ENCODE assay signal across 21 cellular contexts in the genomic region with DNA sequence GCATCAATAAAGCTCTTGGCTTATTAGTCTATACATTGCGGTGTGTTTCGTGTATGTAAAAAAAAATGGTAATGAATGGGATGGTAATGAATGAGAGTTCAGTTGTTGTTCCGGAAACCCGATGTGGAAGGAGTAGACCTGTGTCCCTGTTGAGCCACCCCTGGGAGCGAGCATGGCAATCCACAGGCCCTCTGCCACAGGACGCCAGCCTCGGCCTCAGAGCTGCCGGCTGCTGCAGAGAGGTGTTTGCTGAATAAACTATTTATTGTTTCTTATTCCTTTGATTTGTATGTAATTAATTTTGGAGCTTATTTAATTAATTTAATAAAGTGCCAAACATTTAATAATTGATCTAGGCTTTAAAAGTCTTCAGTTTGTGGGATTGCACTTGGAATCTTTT. TPM values are rescaled to one million over a fixed set of nuclear protein-coding genes. Genes with fewer than 3 reads are reported as not detected.
DNase-seq lines count a peak whose midpoint lies in the region; ATAC-seq, FAIRE-seq and TF ChIP-seq lines count a peak whose summit lies in the region.
"Had no signal": no experiment of that assay in that cellular context is flagged by ENCODE, and none has a peak within 500 bp of the region (broad histone marks: within the 10 kb centered on the region; RNA-seq: fewer than 3 reads in every experiment).

No MANE protein-coding gene starts in this region.

- TF ChIP-seq CTCF in K562 (IDR thresholded peaks at IDR 0.05 in 2 of 3, conservative IDR thresholded peaks at IDR 0.05 in 1 of 3; ENCODE audit: insufficient read depth in 2 of 3, low read depth in 1 of 3, low read length in 3 of 3), result no peak
- no peak for TF ChIP-seq CTCF in osteoblast (IDR thresholded peaks at IDR 0.05; ENCODE audit: extremely low read depth, low read depth, low read length)
- no peak for TF ChIP-seq CTCF in endodermal cell (conservative IDR thresholded peaks at IDR 0.05)

- H3K27me3 ChIP-seq in GM23248 (replicated peaks; ENCODE audit: insufficient read depth), result no peaks in the 10 kb centered on the region
- no peaks in the 10 kb centered on the region for H3K27me3 ChIP-seq in K562 (ENCODE audit: control insufficient read depth in 2 of 2, insufficient read depth in 2 of 2, low read length in 2 of 2)
- H3K27me3 ChIP-seq in osteoblast (ENCODE audit: insufficient read depth, low read length), result no peaks in the 10 kb centered on the region
- H3K27me3 ChIP-seq in endodermal cell (ENCODE audit: control insufficient read depth, insufficient read depth, low read length, poor library complexity, severe bottlenecking), result no peaks in the 10 kb centered on the region
- H3K27me3 ChIP-seq: SJCRH30 had no signal

- no peaks in the 10 kb centered on the region for H3K9me1 ChIP-seq in K562 (ENCODE audit: control insufficient read depth, insufficient read depth, low read length)

- peaks cover 54% of the 10 kb centered on the region for H3K79me2 ChIP-seq in GM23248 (ENCODE audit: insufficient read depth)
- peaks cover 34% of the 10 kb centered on the region for H3K79me2 ChIP-seq in K562 (ENCODE audit: control insufficient read depth, insufficient read depth, low read length)
- H3K79me2 ChIP-seq in osteoblast (ENCODE audit: insufficient read depth, low read length), result peaks cover 46% of the 10 kb centered on the region

- FAIRE-seq in K562 (lab: Jason Lieb, UNC), result no peak
- FAIRE-seq: A204.1, GM12891, GM19239 had no signal

- no peak overlapping the region for H3K4me2 ChIP-seq in GM23248 (ENCODE audit: unreplicated experiment)
- H3K4me2 ChIP-seq in K562 (ENCODE audit: insufficient read depth, low read length), result no peak overlapping the region
- no peak overlapping the region for H3K4me2 ChIP-seq in osteoblast (ENCODE audit: insufficient read depth, low read length)

- BruUV-seq in K562 (replicated peaks; lab: Mats Ljungman, UMichigan), result no TSS peak

- no peaks in the 10 kb centered on the region for H4K20me1 ChIP-seq in GM23248 (ENCODE audit: insufficient read depth)
- H4K20me1 ChIP-seq in K562 (replicated peaks; ENCODE audit: control insufficient read depth, insufficient read depth, low read length), result peaks cover 9% of the 10 kb centered on the region
- H4K20me1 ChIP-seq in osteoblast (ENCODE audit: insufficient read depth, low read length), result peaks cover 47% of the 10 kb centered on the region

- no peak for DNase-seq in activated CD4-positive, alpha-beta memory T cell treated with anti-CD3 and anti-CD28 coated beads for 36 hours
- no peak for DNase-seq in activated CD4-positive, alpha-beta memory T cell treated with anti-CD3 and anti-CD28 coated beads, Interleukin-2, amount 10 ng/mL, durations not matched to agents 7 days and 5 days
- DNase-seq in GM23248 (no peak), K562 (ENCODE audit: extremely low read depth in 1 of 4, low spot score in 3 of 4) (no peak), osteoblast (ENCODE audit: insufficient read length, low spot score, missing footprints) (no peak), endodermal cell (no peak), NCI-H1694 (lab: John Stamatoyannopoulos, UW) (no peak)
- DNase-seq in activated CD4-positive, alpha-beta T cell treated with anti-CD3 and anti-CD28 coated beads, Interleukin-2, amount 10 ng/mL, durations not matched to agents 7 days and 5 days, result no peak
- DNase-seq: Calu3; CD8-positive, alpha-beta T cell; GOT3; NCI-H187; NCI-H2107; NCI-H524 treated with DMSO at 0.1 percent for 48 hours; PC-3; RPMI8226; SJCRH30 had no signal

- H3K27ac ChIP-seq in GM23248 (peak overlapping the region; percentile 11; the same call in 1 of the 2 replicates), K562 (ENCODE audit: extremely low read depth, low read depth, low read length) (no peak overlapping the region), osteoblast (ENCODE audit: low read depth, low read length) (peak overlapping the region; percentile 37), endodermal cell (ENCODE audit: low read depth, low read length) (no peak overlapping the region)
- H3K27ac ChIP-seq: SJCRH30 had no signal

- 0 out of 2 replicates have a peak overlapping the region, but pooled peaks have one; percentile 16 for H3K9ac ChIP-seq in GM23248
- no peak overlapping the region for H3K9ac ChIP-seq in K562 (ENCODE audit: insufficient read depth in 1 of 2, low read depth in 2 of 2, low read length in 2 of 2)
- H3K9ac ChIP-seq in endodermal cell (ENCODE audit: extremely low read depth, low read length, poor library complexity, severe bottlenecking), result no peak overlapping the region

- H3K4me1 ChIP-seq in GM23248 (ENCODE audit: insufficient read depth) (no peaks in the 10 kb centered on the region), K562 (replicated peaks in 1 of 2; ENCODE audit: control insufficient read depth in 2 of 2, insufficient read depth in 2 of 2, low read length in 2 of 2) (peaks cover 1 to 4% of the 10 kb centered on the region in 2 experiments; a peak in 4 of 5 replicates), osteoblast (ENCODE audit: insufficient read depth, low read length) (peaks cover 9% of the 10 kb centered on the region), endodermal cell (ENCODE audit: control insufficient read depth, insufficient read depth, low read length) (no peaks in the 10 kb centered on the region)
- H3K4me1 ChIP-seq: SJCRH30 had no signal

- no peak for TF ChIP-seq POLR2A in K562 (conservative IDR thresholded peaks at IDR 0.05)

- ATAC-seq in K562, result no peak; the same call in 2 of the 3 replicates
- ATAC-seq: CD8-positive, alpha-beta T cell; PC-3 had no signal

- H3K4me3 ChIP-seq in GM23248 (no peak overlapping the region), K562 (no peak overlapping the region), osteoblast (ENCODE audit: insufficient read depth, low read length) (no peak overlapping the region), endodermal cell (ENCODE audit: low read length) (no peak overlapping the region)
- H3K4me3 ChIP-seq: SJCRH30 had no signal

- no peak overlapping the region for H2AFZ ChIP-seq in GM23248
- H2AFZ ChIP-seq in K562 (ENCODE audit: low read depth, low read length), result no peak overlapping the region
- H2AFZ ChIP-seq in osteoblast (ENCODE audit: low read length), result no peak overlapping the region

- TF ChIP-seq RAD21 in K562 (CRISPR knock-in tag; conservative IDR thresholded peaks at IDR 0.05 in 1 of 2, IDR thresholded peaks at IDR 0.05 in 1 of 2), result no peak

- peaks cover 21% of the 10 kb centered on the region for H3K4me1 Mint-ChIP-seq in activated CD4-positive, alpha-beta memory T cell treated with anti-CD3 and anti-CD28 coated beads for 36 hours (ENCODE audit: low read depth)
- peaks cover 28% of the 10 kb centered on the region for H3K4me1 Mint-ChIP-seq in activated CD4-positive, alpha-beta memory T cell treated with anti-CD3 and anti-CD28 coated beads, Interleukin-2, amount 10 ng/mL, durations not matched to agents 7 days and 5 days
- H3K4me1 Mint-ChIP-seq in endodermal cell, result peaks cover 7% of the 10 kb centered on the region
- H3K4me1 Mint-ChIP-seq in activated CD4-positive, alpha-beta T cell treated with anti-CD3 and anti-CD28 coated beads, Interleukin-2, amount 10 ng/mL, durations not matched to agents 7 days and 5 days, result peaks cover 31% of the 10 kb centered on the region

- H3K4me3 Mint-ChIP-seq in activated CD4-positive, alpha-beta memory T cell treated with anti-CD3 and anti-CD28 coated beads for 36 hours, result no peak overlapping the region
- H3K4me3 Mint-ChIP-seq in activated CD4-positive, alpha-beta memory T cell treated with anti-CD3 and anti-CD28 coated beads, Interleukin-2, amount 10 ng/mL, durations not matched to agents 7 days and 5 days, result no peak overlapping the region
- H3K4me3 Mint-ChIP-seq in endodermal cell, result no peak overlapping the region
- no peak overlapping the region for H3K4me3 Mint-ChIP-seq in activated CD4-positive, alpha-beta T cell treated with anti-CD3 and anti-CD28 coated beads, Interleukin-2, amount 10 ng/mL, durations not matched to agents 7 days and 5 days
- H3K4me3 Mint-ChIP-seq: CD8-positive, alpha-beta T cell had no signal

- H3K36me3 ChIP-seq in GM23248 (ENCODE audit: low read depth), result peaks cover 54% of the 10 kb centered on the region
- H3K36me3 ChIP-seq in K562 (ENCODE audit: control insufficient read depth, insufficient read depth, low read length), result peaks cover 92% of the 10 kb centered on the region
- peaks cover 85% of the 10 kb centered on the region for H3K36me3 ChIP-seq in osteoblast (ENCODE audit: insufficient read depth, low read length)
- H3K36me3 ChIP-seq in endodermal cell (ENCODE audit: control insufficient read depth, insufficient read depth, low read length), result peaks cover 66% of the 10 kb centered on the region

- POLR2A ChIA-PET in activated CD4-positive, alpha-beta memory T cell treated with anti-CD3 and anti-CD28 coated beads for 36 hours (lab: Charles Lee), result interaction anchor here (0.9 to 1.0 kb wide), 2 partner anchors 14 to 15 kb away, joined by 3 to 4 read pairs; a partner anchor contains a TSS
- POLR2A ChIA-PET in activated CD4-positive, alpha-beta memory T cell treated with anti-CD3 and anti-CD28 coated beads, Interleukin-2, amount 10 ng/mL, durations not matched to agents 7 days and 5 days (lab: Charles Lee), result interaction anchor here (0.8 to 7.5 kb wide), 7 partner anchors 7 to 25 kb away, joined by 3 to 53 read pairs (median 5); a partner anchor contains a TSS
- POLR2A ChIA-PET in K562 (lab: Yijun Ruan, JAX), result interaction anchor here (0.9 to 4.0 kb wide), 8 partner anchors 11 to 87 kb away, joined by 5 to 30 read pairs (median 8); a partner anchor contains a TSS
- POLR2A ChIA-PET in activated CD4-positive, alpha-beta T cell treated with anti-CD3 and anti-CD28 coated beads, Interleukin-2, amount 10 ng/mL, durations not matched to agents 7 days and 5 days (lab: Charles Lee), result no interaction called here

- no peaks in the 10 kb centered on the region for H3K27me3 Mint-ChIP-seq in activated CD4-positive, alpha-beta memory T cell treated with anti-CD3 and anti-CD28 coated beads for 36 hours
- no peaks in the 10 kb centered on the region for H3K27me3 Mint-ChIP-seq in activated CD4-positive, alpha-beta memory T cell treated with anti-CD3 and anti-CD28 coated beads, Interleukin-2, amount 10 ng/mL, durations not matched to agents 7 days and 5 days
- H3K27me3 Mint-ChIP-seq in endodermal cell (ENCODE audit: insufficient read depth), result no peaks in the 10 kb centered on the region
- no peaks in the 10 kb centered on the region for H3K27me3 Mint-ChIP-seq in activated CD4-positive, alpha-beta T cell treated with anti-CD3 and anti-CD28 coated beads, Interleukin-2, amount 10 ng/mL, durations not matched to agents 7 days and 5 days

- WGBS in GM23248 (ENCODE audit: low coverage in 1 of 2, low lambda C conversion rate in 2 of 2, missing lambda C conversion rate in 2 of 2), 2 experiments, result 88 to 91% methylated on average over 8 of the region's 8 CpGs
- WGBS in K562 (ENCODE audit: insufficient coverage, low coverage, missing lambda C conversion rate), result 92% methylated on average over 8 of the region's 8 CpGs
- WGBS in endodermal cell (ENCODE audit: insufficient coverage in 1 of 2, insufficient read length in 1 of 2), 2 experiments, result 94 to 100% methylated on average over 2 to 8 of the region's 8 CpGs

- in situ Hi-C loops in GM23248 (cut with MboI), result no loop called here
- in situ Hi-C loops in K562 (cut with MboI), result no loop called here

- no peaks in the 10 kb centered on the region for H3K9me2 ChIP-seq in GM23248 (ENCODE audit: insufficient read depth)

- H3K9me3 Mint-ChIP-seq in activated CD4-positive, alpha-beta memory T cell treated with anti-CD3 and anti-CD28 coated beads for 36 hours, result no peaks in the 10 kb centered on the region
- H3K9me3 Mint-ChIP-seq in activated CD4-positive, alpha-beta memory T cell treated with anti-CD3 and anti-CD28 coated beads, Interleukin-2, amount 10 ng/mL, durations not matched to agents 7 days and 5 days, result no peaks in the 10 kb centered on the region
- no peaks in the 10 kb centered on the region for H3K9me3 Mint-ChIP-seq in endodermal cell
- no peaks in the 10 kb centered on the region for H3K9me3 Mint-ChIP-seq in activated CD4-positive, alpha-beta T cell treated with anti-CD3 and anti-CD28 coated beads, Interleukin-2, amount 10 ng/mL, durations not matched to agents 7 days and 5 days
- H3K9me3 Mint-ChIP-seq: CD8-positive, alpha-beta T cell had no signal

- peaks cover 40% of the 10 kb centered on the region for H3F3A ChIP-seq in GM23248 (ENCODE audit: insufficient read depth)

- TF ChIP-seq EP300 in K562 (IDR thresholded peaks at IDR 0.05; ENCODE audit: low read length), result no peak

- H3K27ac Mint-ChIP-seq in activated CD4-positive, alpha-beta memory T cell treated with anti-CD3 and anti-CD28 coated beads for 36 hours, result peak overlapping the region; percentile 28
- no peak overlapping the region for H3K27ac Mint-ChIP-seq in activated CD4-positive, alpha-beta memory T cell treated with anti-CD3 and anti-CD28 coated beads, Interleukin-2, amount 10 ng/mL, durations not matched to agents 7 days and 5 days
- no peak overlapping the region for H3K27ac Mint-ChIP-seq in endodermal cell
- no peak overlapping the region for H3K27ac Mint-ChIP-seq in activated CD4-positive, alpha-beta T cell treated with anti-CD3 and anti-CD28 coated beads, Interleukin-2, amount 10 ng/mL, durations not matched to agents 7 days and 5 days
- H3K27ac Mint-ChIP-seq: CD8-positive, alpha-beta T cell had no signal

- CTCF ChIA-PET in activated CD4-positive, alpha-beta memory T cell treated with anti-CD3 and anti-CD28 coated beads for 36 hours (lab: Charles Lee), result interaction anchor here (0.8 to 1.7 kb wide), 3 partner anchors 24 to 37 kb away, joined by 3 to 5 read pairs (median 3); a partner anchor contains a TSS
- CTCF ChIA-PET in activated CD4-positive, alpha-beta memory T cell treated with anti-CD3 and anti-CD28 coated beads, Interleukin-2, amount 10 ng/mL, durations not matched to agents 7 days and 5 days (lab: Charles Lee), result interaction anchor here (1.2 to 1.5 kb wide), 2 partner anchors 17 to 25 kb away, joined by 3 to 5 read pairs; no protein-coding TSS in a partner anchor
- CTCF ChIA-PET in K562 (lab: Yijun Ruan, JAX; ENCODE audit: low intra/inter-chr PET ratio), result no interaction called here
- CTCF ChIA-PET in activated CD4-positive, alpha-beta T cell treated with anti-CD3 and anti-CD28 coated beads, Interleukin-2, amount 10 ng/mL, durations not matched to agents 7 days and 5 days (lab: Charles Lee), result interaction anchor here (2.2 kb wide), 1 partner anchor 25 kb away, joined by 7 read pairs; a partner anchor contains a TSS

- H3K9me3 ChIP-seq in GM23248 (ENCODE audit: low read depth), result no peaks in the 10 kb centered on the region
- no peaks in the 10 kb centered on the region for H3K9me3 ChIP-seq in K562 (replicated peaks; ENCODE audit: control insufficient read depth, insufficient read depth, low read depth, low read length)
- H3K9me3 ChIP-seq in osteoblast (ENCODE audit: low read depth, low read length), result no peaks in the 10 kb centered on the region
- H3K9me3 ChIP-seq in endodermal cell (ENCODE audit: control insufficient read depth, low read length), result no peaks in the 10 kb centered on the region
- H3K9me3 ChIP-seq: SJCRH30 had no signal

- H3K36me3 Mint-ChIP-seq in activated CD4-positive, alpha-beta memory T cell treated with anti-CD3 and anti-CD28 coated beads for 36 hours, result peaks cover 48% of the 10 kb centered on the region
- peaks cover 70% of the 10 kb centered on the region for H3K36me3 Mint-ChIP-seq in activated CD4-positive, alpha-beta memory T cell treated with anti-CD3 and anti-CD28 coated beads, Interleukin-2, amount 10 ng/mL, durations not matched to agents 7 days and 5 days (ENCODE audit: low read depth)
- H3K36me3 Mint-ChIP-seq in endodermal cell (ENCODE audit: low read depth), result peaks cover 58% of the 10 kb centered on the region
- peaks cover 50% of the 10 kb centered on the region for H3K36me3 Mint-ChIP-seq in activated CD4-positive, alpha-beta T cell treated with anti-CD3 and anti-CD28 coated beads, Interleukin-2, amount 10 ng/mL, durations not matched to agents 7 days and 5 days (ENCODE audit: low read depth)

- intact Hi-C loops in activated CD4-positive, alpha-beta memory T cell treated with anti-CD3 and anti-CD28 coated beads for 36 hours (cut with micrococcal nuclease), result no loop called here
- intact Hi-C loops in K562 (cut with micrococcal nuclease), result no loop called here

RNA-seq across cellular contexts. Expression of a gene that starts 15.5 kb away (rescaled TPM):
- total RNA-seq in activated CD4-positive, alpha-beta memory T cell treated with anti-CD3 and anti-CD28 coated beads for 36 hours, result 100 to 1,000 TPM; 104 to 108 TPM
- 10 to 100 TPM; 76.6 to 79.4 TPM for total RNA-seq in activated CD4-positive, alpha-beta memory T cell treated with anti-CD3 and anti-CD28 coated beads, Interleukin-2, amount 10 ng/mL, durations not matched to agents 7 days and 5 days
- total RNA-seq in GM23248 (2014; rRNA removed; shearing (Covaris generic)), result 21.9 and 31.5 TPM in 2 replicates
- polyA plus RNA-seq in GM23248 (2016; fragmentation: Nextera tagmentation; extraction: Ambion mirVana), result 75.0 and 77.6 TPM in 2 replicates
- total RNA-seq in K562 (2011; cell fraction: chromatin; rRNA removed; ENCODE audit: low replicate concordance), result 58.8 and 69.4 TPM in 2 replicates
- total RNA-seq in K562 (2011; cell fraction: nucleolus; rRNA removed), result 35.7 and 42.4 TPM in 2 replicates
- 46.7 and 58.8 TPM in 2 replicates for total RNA-seq in K562 (2011; cell fraction: nucleoplasm; rRNA removed)
- total RNA-seq in K562 (2014; rRNA removed), result 63.8 and 64.3 TPM in 2 replicates
- total RNA-seq in K562 (2014; rRNA removed; fragmentation: Illumina TruSeq; extraction: Trizol), result 56.8 and 63.7 TPM in 2 replicates
- 63.9 and 64.1 TPM in 2 replicates for total RNA-seq in K562 (2015; rRNA removed; fragmentation: Illumina TruSeq; extraction: Trizol)
- total RNA-seq in K562 (2021), result 58.1 and 65.2 TPM in 2 replicates
- 62.9 and 89.7 TPM in 2 replicates for polyA plus RNA-seq in K562 (2011; rRNA removed)
- polyA plus RNA-seq in K562 (2011; cell fraction: cytosol; rRNA removed), result 44.8 TPM in 2 replicates
- polyA plus RNA-seq in K562 (2011; cell fraction: nucleus; rRNA removed), result 26.6 and 32.7 TPM in 2 replicates
- polyA plus RNA-seq in K562 (2012), result 58.5 and 69.9 TPM in 2 replicates
- 50.7 and 51.8 TPM in 2 replicates for polyA plus RNA-seq in K562 (2014; fragmentation: Illumina TruSeq; extraction: Trizol)
- polyA plus RNA-seq in K562 (2014; fragmentation: Nextera tagmentation; extraction: Ambion mirVana), result 10 to 100 TPM; 25.4 to 26.3 TPM
- polyA plus RNA-seq in K562 (2014; rRNA removed), result 111 and 113 TPM in 2 replicates
- 42.7 and 53.5 TPM in 2 replicates for polyA minus RNA-seq in K562 (2011; rRNA and poly(A)+ RNA removed)
- polyA minus RNA-seq in K562 (2011; cell fraction: cytosol; rRNA and poly(A)+ RNA removed), result 15.4 and 22.6 TPM in 2 replicates
- polyA minus RNA-seq in K562 (2011; cell fraction: nucleus; rRNA and poly(A)+ RNA removed), result 12.3 and 12.5 TPM in 2 replicates
- total RNA-seq in osteoblast, result 9.8 and 11.8 TPM in 2 replicates
- total RNA-seq in endodermal cell, result 10 to 100 TPM; 50.9 to 51.4 TPM
- 34.2 TPM for polyA plus RNA-seq in endodermal cell (2013, experiment 1 of 2)
- polyA plus RNA-seq in endodermal cell (2013, experiment 2 of 2), result 34.9 TPM
- 10 to 100 TPM; 44.1 to 63.3 TPM for total RNA-seq in activated CD4-positive, alpha-beta T cell treated with anti-CD3 and anti-CD28 coated beads, Interleukin-2, amount 10 ng/mL, durations not matched to agents 7 days and 5 days

RNA-seq across cellular contexts. Expression of a gene that starts 15.6 kb away (rescaled TPM):
- 1,000 to 10,000 TPM; 2,083 to 2,096 TPM for total RNA-seq in activated CD4-positive, alpha-beta memory T cell treated with anti-CD3 and anti-CD28 coated beads for 36 hours
- 1,000 to 10,000 TPM; 1,297 to 1,317 TPM for total RNA-seq in activated CD4-positive, alpha-beta memory T cell treated with anti-CD3 and anti-CD28 coated beads, Interleukin-2, amount 10 ng/mL, durations not matched to agents 7 days and 5 days
- total RNA-seq in GM23248 (2014; rRNA removed; shearing (Covaris generic)), result 1,199 and 1,347 TPM in 2 replicates
- polyA plus RNA-seq in GM23248 (2016; fragmentation: Nextera tagmentation; extraction: Ambion mirVana) (1,193 and 1,202 TPM in 2 replicates), K562 (2011; rRNA removed) (2,343 and 2,530 TPM in 2 replicates), K562 (2014; fragmentation: Illumina TruSeq; extraction: Trizol) (3,405 and 3,414 TPM in 2 replicates), K562 (2014; fragmentation: Nextera tagmentation; extraction: Ambion mirVana) (1,000 to 10,000 TPM; 4,709 to 5,101 TPM), K562 (2014; rRNA removed) (4,604 and 5,028 TPM in 2 replicates)
- 82.3 and 233 TPM in 2 replicates for total RNA-seq in K562 (2011; cell fraction: chromatin; rRNA removed; ENCODE audit: low replicate concordance)
- 710 and 759 TPM in 2 replicates for total RNA-seq in K562 (2011; cell fraction: nucleolus; rRNA removed)
- total RNA-seq in K562 (2011; cell fraction: nucleoplasm; rRNA removed), result 556 and 654 TPM in 2 replicates
- total RNA-seq in K562 (2014; rRNA removed) (3,379 and 5,070 TPM in 2 replicates), K562 (2014; rRNA removed; fragmentation: Illumina TruSeq; extraction: Trizol) (1,284 and 1,755 TPM in 2 replicates), K562 (2015; rRNA removed; fragmentation: Illumina TruSeq; extraction: Trizol) (3,383 and 3,546 TPM in 2 replicates), K562 (2021) (2,106 and 2,300 TPM in 2 replicates), osteoblast (1,644 and 1,645 TPM in 2 replicates), endodermal cell (1,000 to 10,000 TPM; 1,507 to 1,578 TPM)
- 2,634 and 3,242 TPM in 2 replicates for polyA plus RNA-seq in K562 (2011; cell fraction: cytosol; rRNA removed)
- polyA plus RNA-seq in K562 (2011; cell fraction: nucleus; rRNA removed), result 2,032 and 2,780 TPM in 2 replicates
- polyA plus RNA-seq in K562 (2012), result 2,776 and 4,833 TPM in 2 replicates
- polyA minus RNA-seq in K562 (2011; rRNA and poly(A)+ RNA removed), result 286 and 426 TPM in 2 replicates
- 256 and 334 TPM in 2 replicates for polyA minus RNA-seq in K562 (2011; cell fraction: cytosol; rRNA and poly(A)+ RNA removed)
- 214 and 338 TPM in 2 replicates for polyA minus RNA-seq in K562 (2011; cell fraction: nucleus; rRNA and poly(A)+ RNA removed)
- 1,782 TPM for polyA plus RNA-seq in endodermal cell (2013, experiment 1 of 2)
- polyA plus RNA-seq in endodermal cell (2013, experiment 2 of 2), result 1,780 TPM
- total RNA-seq in activated CD4-positive, alpha-beta T cell treated with anti-CD3 and anti-CD28 coated beads, Interleukin-2, amount 10 ng/mL, durations not matched to agents 7 days and 5 days, result 1,000 to 10,000 TPM; 1,403 to 1,537 TPM

RNA-seq across cellular contexts. Expression of a gene that starts 24.1 kb away (rescaled TPM):
- total RNA-seq in activated CD4-positive, alpha-beta memory T cell treated with anti-CD3 and anti-CD28 coated beads for 36 hours, result not detected
- not detected for total RNA-seq in activated CD4-positive, alpha-beta memory T cell treated with anti-CD3 and anti-CD28 coated beads, Interleukin-2, amount 10 ng/mL, durations not matched to agents 7 days and 5 days
- not detected in 2 replicates for total RNA-seq in GM23248 (2014; rRNA removed; shearing (Covaris generic))
- polyA plus RNA-seq in GM23248 (2016; fragmentation: Nextera tagmentation; extraction: Ambion mirVana), result not detected in 2 replicates
- not detected in 2 replicates for total RNA-seq in K562 (2011; cell fraction: chromatin; rRNA removed; ENCODE audit: low replicate concordance)
- not detected in 2 replicates for total RNA-seq in K562 (2011; cell fraction: nucleolus; rRNA removed)
- not detected in 2 replicates for total RNA-seq in K562 (2011; cell fraction: nucleoplasm; rRNA removed)
- not detected in 2 replicates for total RNA-seq in K562 (2014; rRNA removed)
- total RNA-seq in K562 (2014; rRNA removed; fragmentation: Illumina TruSeq; extraction: Trizol), result not detected in 2 replicates
- not detected in 2 replicates for total RNA-seq in K562 (2015; rRNA removed; fragmentation: Illumina TruSeq; extraction: Trizol)
- total RNA-seq in K562 (2021), result not detected in 2 replicates
- polyA plus RNA-seq in K562 (2011; rRNA removed), result not detected in 2 replicates
- polyA plus RNA-seq in K562 (2011; cell fraction: cytosol; rRNA removed), result not detected in 2 replicates
- not detected in 2 replicates for polyA plus RNA-seq in K562 (2011; cell fraction: nucleus; rRNA removed)
- 0.05 TPM in 1 of 2 replicates, not detected in the other for polyA plus RNA-seq in K562 (2012)
- polyA plus RNA-seq in K562 (2014; fragmentation: Illumina TruSeq; extraction: Trizol), result not detected in 2 replicates
- not detected for polyA plus RNA-seq in K562 (2014; fragmentation: Nextera tagmentation; extraction: Ambion mirVana)
- polyA plus RNA-seq in K562 (2014; rRNA removed), result not detected in 2 replicates
- not detected in 2 replicates for polyA minus RNA-seq in K562 (2011; rRNA and poly(A)+ RNA removed)
- polyA minus RNA-seq in K562 (2011; cell fraction: cytosol; rRNA and poly(A)+ RNA removed), result not detected in 2 replicates
- polyA minus RNA-seq in K562 (2011; cell fraction: nucleus; rRNA and poly(A)+ RNA removed), result not detected in 2 replicates
- total RNA-seq in osteoblast, result not detected in 2 replicates
- not detected for total RNA-seq in endodermal cell
- polyA plus RNA-seq in endodermal cell (2013, experiment 1 of 2), result not detected
- polyA plus RNA-seq in endodermal cell (2013, experiment 2 of 2), result not detected
- total RNA-seq in activated CD4-positive, alpha-beta T cell treated with anti-CD3 and anti-CD28 coated beads, Interleukin-2, amount 10 ng/mL, durations not matched to agents 7 days and 5 days, result not detected
- total RNA-seq: Calu3; CD8-positive, alpha-beta T cell; PC-3; SJCRH30 had no signal
- polyA plus RNA-seq: BJ had no signal

Comparison
In these comparisons a context has a peak if more than half of its experiments do, and no peak if none do; other contexts are left out.
1. H3K27ac ChIP-seq: peak in GM23248 (single experiment) and osteoblast (single experiment); none in K562 (single experiment) and endodermal cell (single experiment).